Comparison of ENCODE assay signal across 14 cellular contexts in the genomic region with DNA sequence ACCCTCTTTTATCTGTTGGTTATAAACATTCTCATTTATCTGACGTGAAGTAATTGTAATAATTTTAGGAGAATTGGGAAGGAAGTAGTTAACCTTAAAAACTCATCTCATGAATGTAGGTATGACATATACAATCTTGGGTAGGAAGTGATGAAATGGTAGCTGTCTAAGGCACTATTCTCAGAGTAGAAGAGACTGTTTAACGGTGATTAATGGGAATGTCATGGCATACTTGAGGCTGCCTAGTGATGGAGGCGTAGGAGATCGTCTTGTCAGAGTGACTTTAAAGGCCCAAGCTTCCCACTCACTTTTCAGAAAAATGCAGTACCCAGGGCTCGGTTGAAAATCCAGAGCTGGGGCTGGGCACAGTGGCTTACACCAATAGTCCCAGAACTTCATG.
"Had no signal": no experiment of that assay in that cellular context is flagged by ENCODE, and none has a peak within 500 bp of the region (broad histone marks: within the 10 kb centered on the region; RNA-seq: fewer than 3 reads in every experiment).

No MANE protein-coding gene starts in this region.

- H3K27ac ChIP-seq: breast epithelium, right atrium auricular region, skin epidermis, transverse colon had no signal

- H3K4me1 ChIP-seq: breast epithelium, right atrium auricular region, transverse colon had no signal

- H3K36me3 ChIP-seq: breast epithelium, right atrium auricular region, transverse colon had no signal

- H3K27me3 ChIP-seq: breast epithelium, right atrium auricular region, transverse colon had no signal

- ATAC-seq: stimulated activated naive CD8-positive, alpha-beta T cell treated with anti-CD3 and anti-CD28 coated beads, Interleukin-15, Interleukin-2, amounts not matched to agents 100 U/mL and 50 U/mL, for 24 hours had no signal

- DNase-seq: activated CD4-positive, alpha-beta T cell treated with anti-CD3 and anti-CD28 coated beads, Interleukin-2, amount 10 ng/mL, durations not matched to agents 7 days and 5 days; activated CD4-positive, CD25-positive, alpha-beta regulatory T cell; activated CD8-positive, alpha-beta memory T cell treated with anti-CD3 and anti-CD28 coated beads for 24 hours; activated naive CD8-positive, alpha-beta T cell treated with anti-CD3 and anti-CD28 coated beads for 36 hours; hypothalamus; kidney glomerular epithelial cell; occipital lobe; stimulated activated CD4-positive, alpha-beta T cell treated with anti-CD3 and anti-CD28 coated beads, Interleukin-4, amount 100 ng/mL, for 4 hours; stimulated activated CD8-positive, alpha-beta memory T cell treated with anti-CD3 and anti-CD28 coated beads, Interleukin-4, amount 100 ng/mL, for 48 hours; stimulated activated naive CD8-positive, alpha-beta T cell treated with anti-CD3 and anti-CD28 coated beads, Interleukin-15, Interleukin-2, amounts not matched to agents 100 U/mL and 50 U/mL, for 24 hours; transverse colon had no signal

- H3K4me3 ChIP-seq: breast epithelium, right atrium auricular region, skin epidermis, transverse colon had no signal
